In genomic region chr13:95025116-95025515, GRCh38 we compare ENCODE assay signal across 35 cellular contexts.
"Had no signal": no experiment of that assay in that cellular context is flagged by ENCODE, and none has a peak within 500 bp of the region (broad histone marks: within the 10 kb centered on the region; RNA-seq: fewer than 3 reads in every experiment).

No MANE protein-coding gene starts in this region.

- ATAC-seq: activated CD4-positive, alpha-beta T cell treated with anti-CD3 and anti-CD28 coated beads for 36 hours; activated CD8-positive, alpha-beta memory T cell treated with anti-CD3 and anti-CD28 coated beads, Interleukin-2, amount 10 ng/mL, durations not matched to agents 7 days and 5 days; activated CD8-positive, alpha-beta T cell treated with anti-CD3 and anti-CD28 coated beads, Interleukin-2, amount 10 ng/mL, durations not matched to agents 7 days and 5 days; esophagus mucosa; T-helper 17 cell had no signal

- H3K27ac Mint-ChIP-seq: activated CD4-positive, alpha-beta memory T cell treated with anti-CD3 and anti-CD28 coated beads for 36 hours; activated CD4-positive, alpha-beta T cell treated with anti-CD3 and anti-CD28 coated beads for 36 hours; activated CD4-positive, alpha-beta T cell treated with anti-CD3 and anti-CD28 coated beads, Interleukin-2, amount 10 ng/mL, durations not matched to agents 24 days and 14 days; activated CD8-positive, alpha-beta memory T cell treated with anti-CD3 and anti-CD28 coated beads, Interleukin-2, amount 10 ng/mL, durations not matched to agents 7 days and 5 days; activated CD8-positive, alpha-beta T cell treated with anti-CD3 and anti-CD28 coated beads, Interleukin-2, amount 10 ng/mL, durations not matched to agents 7 days and 5 days; activated naive CD4-positive, alpha-beta T cell treated with anti-CD3 and anti-CD28 coated beads for 36 hours; activated naive CD4-positive, alpha-beta T cell treated with anti-CD3 and anti-CD28 coated beads, Interleukin-2, amount 50 U/mL, for 24 hours; activated naive CD8-positive, alpha-beta T cell treated with anti-CD3 and anti-CD28 coated beads, Interleukin-2, amount 10 ng/mL, durations not matched to agents 7 days and 5 days; activated T-helper 1 cell treated with anti-CD3 and anti-CD28 coated beads, Interleukin-12 subunit alpha, Interleukin-12 subunit beta, Interleukin-2, Interleukin-4 antibody, amounts not matched to agents 30 ng/mL and 10 ng/mL and 1 ng/mL, durations not matched to agents 14 hours and 24 hours and 36 hours; activated T-helper 2 cell treated with anti-CD3 and anti-CD28 coated beads, Interferon-gamma antibody, Interleukin-2, Interleukin-4, amounts not matched to agents 10 μg/mL and 5 μg/mL and 100 μg/mL, durations not matched to agents 14 hours and 24 hours and 36 hours; dendritic cell treated with granulocyte-macrophage colony-stimulating factor and Interleukin-4, amounts not matched to agents 40 ng/mL and 50 ng/mL, for 4 days; endodermal cell; T-helper 17 cell; T-helper 2 cell treated with Interferon-gamma antibody and Interleukin-4, amounts not matched to agents 5 μg/mL and 100 μg/mL, for 36 hours had no signal

- DNase-seq: activated CD4-positive, alpha-beta memory T cell treated with anti-CD3 and anti-CD28 coated beads for 36 hours; activated CD4-positive, alpha-beta T cell treated with anti-CD3 and anti-CD28 coated beads for 36 hours; activated CD4-positive, alpha-beta T cell treated with anti-CD3 and anti-CD28 coated beads, Interleukin-2, amount 10 ng/mL, durations not matched to agents 24 days and 14 days; activated CD4-positive, CD25-positive, alpha-beta regulatory T cell; activated CD4-positive, CD25-positive, alpha-beta regulatory T cell treated with anti-CD3 and anti-CD28 coated beads, Interleukin-2, amount 50 U/mL, for 72 hours; activated CD8-positive, alpha-beta memory T cell treated with anti-CD3 and anti-CD28 coated beads, Interleukin-2, amount 10 ng/mL, durations not matched to agents 7 days and 5 days; activated CD8-positive, alpha-beta memory T cell treated with anti-CD3 and anti-CD28 coated beads, Interleukin-2, amount 50 U/mL, for 4 hours; activated CD8-positive, alpha-beta T cell treated with anti-CD3 and anti-CD28 coated beads, Interleukin-2, amount 10 ng/mL, durations not matched to agents 7 days and 5 days; activated effector memory CD4-positive, alpha-beta T cell treated with anti-CD3 and anti-CD28 coated beads, Interleukin-2, amount 50 U/mL, for 16 hours; activated naive CD4-positive, alpha-beta T cell treated with anti-CD3 and anti-CD28 coated beads for 36 hours; activated naive CD8-positive, alpha-beta T cell treated with anti-CD3 and anti-CD28 coated beads, Interleukin-2, amount 10 ng/mL, durations not matched to agents 7 days and 5 days; activated T-cell treated with anti-CD3 and anti-CD28 coated beads, Interleukin-2, amount 50 U/mL, for 1 hour; activated T-cell treated with anti-CD3 and anti-CD28 coated beads, Interleukin-2, amount 50 U/mL, for 48 hours; amniotic stem cell; anterior cingulate cortex; brain microvascular endothelial cell; dorsolateral prefrontal cortex; effector memory CD4-positive, alpha-beta T cell; endodermal cell; foreskin fibroblast; head of caudate nucleus; T-helper 1 cell; T-helper 17 cell; T1000 had no signal

- H3K9me3 Mint-ChIP-seq: activated naive CD4-positive, alpha-beta T cell treated with anti-CD3 and anti-CD28 coated beads for 36 hours; activated naive CD4-positive, alpha-beta T cell treated with anti-CD3 and anti-CD28 coated beads, Interleukin-2, amount 50 U/mL, for 24 hours; activated T-helper 1 cell treated with anti-CD3 and anti-CD28 coated beads, Interleukin-12 subunit alpha, Interleukin-12 subunit beta, Interleukin-2, Interleukin-4 antibody, amounts not matched to agents 30 ng/mL and 10 ng/mL and 1 ng/mL, durations not matched to agents 14 hours and 24 hours and 36 hours; activated T-helper 2 cell treated with anti-CD3 and anti-CD28 coated beads, Interferon-gamma antibody, Interleukin-2, Interleukin-4, amounts not matched to agents 10 μg/mL and 5 μg/mL and 100 μg/mL, durations not matched to agents 14 hours and 24 hours and 36 hours; central memory CD8-positive, alpha-beta T cell; dendritic cell treated with granulocyte-macrophage colony-stimulating factor and Interleukin-4, amounts not matched to agents 40 ng/mL and 50 ng/mL, for 4 days; endodermal cell; T-helper 2 cell treated with Interferon-gamma antibody and Interleukin-4, amounts not matched to agents 5 μg/mL and 100 μg/mL, for 36 hours had no signal

- H3K4me1 Mint-ChIP-seq: activated CD4-positive, alpha-beta T cell treated with anti-CD3 and anti-CD28 coated beads for 36 hours; activated CD4-positive, alpha-beta T cell treated with anti-CD3 and anti-CD28 coated beads, Interleukin-2, amount 10 ng/mL, durations not matched to agents 24 days and 14 days; activated naive CD8-positive, alpha-beta T cell treated with anti-CD3 and anti-CD28 coated beads, Interleukin-2, amount 10 ng/mL, durations not matched to agents 7 days and 5 days; central memory CD8-positive, alpha-beta T cell; endodermal cell; T-helper 17 cell had no signal

- H3K36me3 ChIP-seq: brain microvascular endothelial cell had no signal

- H3K4me3 ChIP-seq: coronary artery, dorsolateral prefrontal cortex had no signal

- H3K4me3 Mint-ChIP-seq: activated CD4-positive, alpha-beta memory T cell treated with anti-CD3 and anti-CD28 coated beads for 36 hours; activated CD4-positive, alpha-beta T cell treated with anti-CD3 and anti-CD28 coated beads for 36 hours; activated CD4-positive, alpha-beta T cell treated with anti-CD3 and anti-CD28 coated beads, Interleukin-2, amount 10 ng/mL, durations not matched to agents 24 days and 14 days; activated CD8-positive, alpha-beta memory T cell treated with anti-CD3 and anti-CD28 coated beads, Interleukin-2, amount 10 ng/mL, durations not matched to agents 7 days and 5 days; activated CD8-positive, alpha-beta T cell treated with anti-CD3 and anti-CD28 coated beads, Interleukin-2, amount 10 ng/mL, durations not matched to agents 7 days and 5 days; activated naive CD4-positive, alpha-beta T cell treated with anti-CD3 and anti-CD28 coated beads for 36 hours; activated naive CD4-positive, alpha-beta T cell treated with anti-CD3 and anti-CD28 coated beads, Interleukin-2, amount 50 U/mL, for 24 hours; activated naive CD8-positive, alpha-beta T cell treated with anti-CD3 and anti-CD28 coated beads, Interleukin-2, amount 10 ng/mL, durations not matched to agents 7 days and 5 days; activated T-helper 1 cell treated with anti-CD3 and anti-CD28 coated beads, Interleukin-12 subunit alpha, Interleukin-12 subunit beta, Interleukin-2, Interleukin-4 antibody, amounts not matched to agents 30 ng/mL and 10 ng/mL and 1 ng/mL, durations not matched to agents 14 hours and 24 hours and 36 hours; central memory CD8-positive, alpha-beta T cell; dendritic cell treated with granulocyte-macrophage colony-stimulating factor and Interleukin-4, amounts not matched to agents 40 ng/mL and 50 ng/mL, for 4 days; endodermal cell; T-helper 17 cell; T-helper 2 cell treated with Interferon-gamma antibody and Interleukin-4, amounts not matched to agents 5 μg/mL and 100 μg/mL, for 36 hours had no signal

- H3K27ac ChIP-seq: brain microvascular endothelial cell, coronary artery, dorsolateral prefrontal cortex had no signal

- H3K27me3 ChIP-seq: brain microvascular endothelial cell, dorsolateral prefrontal cortex had no signal

- H3K27me3 Mint-ChIP-seq: activated CD4-positive, alpha-beta memory T cell treated with anti-CD3 and anti-CD28 coated beads for 36 hours; activated CD4-positive, alpha-beta T cell treated with anti-CD3 and anti-CD28 coated beads for 36 hours; activated CD4-positive, alpha-beta T cell treated with anti-CD3 and anti-CD28 coated beads, Interleukin-2, amount 10 ng/mL, durations not matched to agents 24 days and 14 days; activated CD8-positive, alpha-beta memory T cell treated with anti-CD3 and anti-CD28 coated beads, Interleukin-2, amount 10 ng/mL, durations not matched to agents 7 days and 5 days; activated naive CD4-positive, alpha-beta T cell treated with anti-CD3 and anti-CD28 coated beads, Interleukin-2, amount 50 U/mL, for 24 hours; activated naive CD8-positive, alpha-beta T cell treated with anti-CD3 and anti-CD28 coated beads, Interleukin-2, amount 10 ng/mL, durations not matched to agents 7 days and 5 days; central memory CD8-positive, alpha-beta T cell; dendritic cell treated with granulocyte-macrophage colony-stimulating factor and Interleukin-4, amounts not matched to agents 40 ng/mL and 50 ng/mL, for 4 days; T-helper 17 cell had no signal

- FAIRE-seq: astrocyte, bronchial epithelial cell, frontal cortex had no signal
